In the genomic region with DNA sequence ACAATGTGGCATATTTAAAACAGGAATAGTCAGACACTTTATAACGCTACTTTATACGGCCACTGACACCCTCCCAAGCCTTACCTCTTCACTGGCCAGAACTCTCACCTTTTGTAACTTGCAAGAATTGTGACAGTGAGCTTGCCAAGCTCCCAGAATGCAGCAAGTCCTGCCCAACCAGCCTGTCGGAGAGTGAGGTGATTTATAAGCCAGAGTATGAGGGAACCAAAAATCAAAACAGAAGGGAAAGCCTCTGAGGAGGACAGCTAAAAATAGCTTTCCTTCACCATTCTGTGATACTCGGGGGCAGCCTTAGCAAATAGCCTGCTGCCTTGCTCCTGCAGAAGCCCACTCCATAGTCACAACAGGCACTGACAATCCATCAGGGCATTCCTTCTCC, we compare ENCODE assay signal across 16 cellular contexts.
"Had no signal": no experiment of that assay in that cellular context is flagged by ENCODE, and none has a peak within 500 bp of the region (broad histone marks: within the 10 kb centered on the region; RNA-seq: fewer than 3 reads in every experiment).

No MANE protein-coding gene starts in this region.

- H3K4me3 ChIP-seq: adrenal gland, left lung, stomach, transverse colon had no signal

- H3K4me3 Mint-ChIP-seq: activated naive CD4-positive, alpha-beta T cell treated with anti-CD3 and anti-CD28 coated beads, Interleukin-2, amount 10 ng/mL, durations not matched to agents 7 days and 5 days; brain; memory B cell; natural killer cell treated with Interleukin-12 subunit alpha and Interleukin-12 subunit beta and Interleukin-15 and Interleukin-18, amount 100 ng/mL, for 72 hours; WTC11 had no signal

- H3K27me3 ChIP-seq: adrenal gland, left lung, stomach, transverse colon had no signal

- H3K9me3 Mint-ChIP-seq: memory B cell; natural killer cell treated with Interleukin-12 subunit alpha and Interleukin-12 subunit beta and Interleukin-15 and Interleukin-18, amount 100 ng/mL, for 72 hours; WTC11 had no signal

- H3K27ac Mint-ChIP-seq: activated naive CD4-positive, alpha-beta T cell treated with anti-CD3 and anti-CD28 coated beads, Interleukin-2, amount 10 ng/mL, durations not matched to agents 7 days and 5 days; memory B cell; natural killer cell treated with Interleukin-12 subunit alpha and Interleukin-12 subunit beta and Interleukin-15 and Interleukin-18, amount 100 ng/mL, for 72 hours; WTC11 had no signal

- H3K27ac ChIP-seq: adrenal gland, left lung, stomach, transverse colon had no signal

- DNase-seq: activated CD4-positive, alpha-beta T cell treated with anti-CD3 and anti-CD28 coated beads for 48 hours; activated CD8-positive, alpha-beta memory T cell treated with anti-CD3 and anti-CD28 coated beads for 24 hours; activated naive CD4-positive, alpha-beta T cell treated with anti-CD3 and anti-CD28 coated beads, Interleukin-2, amount 10 ng/mL, durations not matched to agents 7 days and 5 days; adrenal gland; dermis blood vessel endothelial cell; erythroblast; left lung; retina; stimulated activated CD4-positive, alpha-beta T cell treated with anti-CD3 and anti-CD28 coated beads, Interleukin-4, amount 100 ng/mL, for 4 hours; stomach; transverse colon had no signal

- ATAC-seq: left lung; natural killer cell treated with Interleukin-12 subunit alpha and Interleukin-12 subunit beta and Interleukin-15 and Interleukin-18, amount 100 ng/mL, for 72 hours; SK-N-SH treated with all-trans-retinoic acid at 6 μM for 48 hours; WTC11 had no signal

- H3K4me1 ChIP-seq: adrenal gland, left lung, transverse colon had no signal

- H3K27me3 Mint-ChIP-seq: activated naive CD4-positive, alpha-beta T cell treated with anti-CD3 and anti-CD28 coated beads, Interleukin-2, amount 10 ng/mL, durations not matched to agents 7 days and 5 days; memory B cell had no signal

- H3K36me3 ChIP-seq: adrenal gland, left lung, stomach, transverse colon had no signal

- H3K36me3 Mint-ChIP-seq: brain; memory B cell; natural killer cell treated with Interleukin-12 subunit alpha and Interleukin-12 subunit beta and Interleukin-15 and Interleukin-18, amount 100 ng/mL, for 72 hours; WTC11 had no signal

- H3K9me3 ChIP-seq: adrenal gland, left lung, stomach, transverse colon had no signal
